Comparison of ENCODE assay signal across 8 cellular contexts in genomic region chr4:24657768-24658617, GRCh38.
DNase-seq lines count a peak whose midpoint lies in the region; ATAC-seq and TF ChIP-seq lines count a peak whose summit lies in the region.

No MANE protein-coding gene starts in this region.

- H3K79me2 ChIP-seq in PC-3 (ENCODE audit: low read length) = no peaks in the 10 kb centered on the region

- no peaks in the 10 kb centered on the region for H4K20me1 ChIP-seq in PC-3 (ENCODE audit: low read length)

- peaks cover 40% of the 10 kb centered on the region for H3K4me1 ChIP-seq in PC-3 (ENCODE audit: insufficient read depth, low read length)

- no peaks in the 10 kb centered on the region for H3F3A ChIP-seq in PC-3 (ENCODE audit: low read length, unreplicated experiment)

- H3K4me3 ChIP-seq in GM12865 (ENCODE audit: low read depth, low read length) (no peak overlapping the region), PC-3 (ENCODE audit: low read length) (peak overlapping the region; percentile 44; the same call in 1 of the 2 replicates), coronary artery (no peak overlapping the region)

- ATAC-seq in GM21447 (IDR thresholded peaks at IDR 0.05; ENCODE audit: unreplicated experiment) (peak; percentile 98), HG03558 (IDR thresholded peaks at IDR 0.05; ENCODE audit: extremely low read depth, unreplicated experiment) (peak; percentile 78), PC-3 (peak; percentile 82), esophagus mucosa (peak; percentile 97)

- H2AFZ ChIP-seq in PC-3 (ENCODE audit: low read length) = peak overlapping the region; percentile 67; the same call in 1 of the 2 replicates

- DNase-seq in GM12865 (ENCODE audit: low read depth) = peak; percentile 74
- peak; percentile 94 for DNase-seq in PC-3
- DNase-seq in nucleus accumbens (lab: John Stamatoyannopoulos, UW) = peak in 48 of 56 donors; percentile 13 to 82 (median 62)
- no peak for DNase-seq in activated CD4-positive, CD25-positive, alpha-beta regulatory T cell (lab: John Stamatoyannopoulos, UW)
- no peak for DNase-seq in coronary artery (ENCODE audit: low spot score)

- BruUV-seq in PC-3 (replicated peaks; lab: Mats Ljungman, UMichigan) = no TSS peak

- no peaks in the 10 kb centered on the region for H3K9me2 ChIP-seq in PC-3 (replicated peaks; ENCODE audit: low read length)

- CTCF ChIA-PET in PC-3 (lab: Charles Lee) = interaction anchor here (1.0 kb wide), 1 partner anchor 98 kb away, joined by 3 read pairs; no protein-coding TSS in a partner anchor

- intact Hi-C loops in PC-3 (cut with micrococcal nuclease) = loop anchor here (1.0 to 5.0 kb wide), 4 partner anchors 13 to 95 kb away; partner anchors contain the start of gene DHX15

- H3K9ac ChIP-seq in PC-3 (ENCODE audit: low read length) = 0 out of 2 replicates have a peak overlapping the region, but pooled peaks have one; percentile 6

- H3K27me3 ChIP-seq in PC-3 (ENCODE audit: low read length) = no peaks in the 10 kb centered on the region

- peak overlapping the region; percentile 82 for H3K27ac ChIP-seq in PC-3 (ENCODE audit: low read length)
- H3K27ac ChIP-seq in coronary artery = no peak overlapping the region

- POLR2A ChIA-PET in PC-3 (lab: Charles Lee; ENCODE audit: unreplicated experiment) = interaction anchor here (0.7 kb wide), 1 partner anchor 15 kb away, joined by 8 read pairs; no protein-coding TSS in a partner anchor

- H3K9me3 ChIP-seq in PC-3 (ENCODE audit: low read length) = no peaks in the 10 kb centered on the region

- no peaks in the 10 kb centered on the region for H3K36me3 ChIP-seq in PC-3 (ENCODE audit: low read depth, low read length)

- peak overlapping the region; percentile 87 for H3K4me2 ChIP-seq in PC-3 (ENCODE audit: low read length)

- TF ChIP-seq CTCF in GM12865 (IDR thresholded peaks at IDR 0.05; ENCODE audit: insufficient read depth, low read depth, low read length, missing control alignments) (no peak), PC-3 (conservative IDR thresholded peaks at IDR 0.05; ENCODE audit: low read depth, low read length) (no peak), coronary artery (IDR thresholded peaks at IDR 0.05) (no peak)

Comparison
In these comparisons a context has a peak if more than half of its experiments do, and no peak if none do; other contexts are left out.
1. DNase-seq: peak in GM12865 (single experiment), PC-3 (single experiment) and nucleus accumbens (48 of 56); none in activated CD4-positive, CD25-positive, alpha-beta regulatory T cell (0 of 4) and coronary artery (single experiment).
2. Peak in every context shown above with its lines, with median percentiles within 50 percentile points of each other: ATAC-seq.